ENCODE assay signal across 9 cellular contexts in the genomic region with DNA sequence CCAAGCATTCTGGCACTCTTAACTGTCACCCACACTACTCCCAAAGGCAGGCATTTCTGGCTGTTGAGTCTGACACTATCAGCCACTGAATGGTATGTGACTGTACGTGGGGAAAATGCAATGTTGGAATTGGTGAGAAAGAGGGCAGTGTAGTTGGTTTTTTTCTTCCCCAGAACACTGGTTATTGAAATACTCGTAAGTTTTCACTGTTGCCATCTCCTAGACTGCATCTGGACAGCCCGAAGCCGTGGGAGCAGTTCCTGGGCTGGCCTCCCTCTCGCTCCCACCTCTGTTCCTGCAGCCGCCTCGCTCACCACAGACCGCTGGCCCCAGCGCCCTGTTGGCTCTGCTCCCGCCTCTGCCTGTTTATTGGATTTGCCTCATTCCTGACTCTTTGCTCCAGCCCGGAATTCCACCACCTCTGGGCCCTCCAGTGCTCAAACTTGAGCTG. TPM values are rescaled to one million over a fixed set of nuclear protein-coding genes. Genes with fewer than 3 reads are reported as not detected.
DNase-seq lines count a peak whose midpoint lies in the region; ATAC-seq and TF ChIP-seq lines count a peak whose summit lies in the region.
"Had no signal": no experiment of that assay in that cellular context is flagged by ENCODE, and none has a peak within 500 bp of the region (broad histone marks: within the 10 kb centered on the region; RNA-seq: fewer than 3 reads in every experiment).

No MANE protein-coding gene starts in this region.

- no peaks in the 10 kb centered on the region for H3K4me1 Mint-ChIP-seq in activated CD4-positive, alpha-beta T cell treated with anti-CD3 and anti-CD28 coated beads, Interleukin-2, amount 10 ng/mL, durations not matched to agents 24 days and 14 days
- H3K4me1 Mint-ChIP-seq in activated CD4-positive, alpha-beta T cell treated with anti-CD3 and anti-CD28 coated beads for 36 hours: no peaks in the 10 kb centered on the region

- 56 to 80% (median 72%) methylated on average over 11 of the region's 11 CpGs for WGBS in spleen, 5 donors

- peak; percentile 24 for DNase-seq in activated CD4-positive, alpha-beta T cell treated with anti-CD3 and anti-CD28 coated beads, Interleukin-2, amount 10 ng/mL, durations not matched to agents 24 days and 14 days
- DNase-seq in activated CD4-positive, alpha-beta T cell treated with anti-CD3 and anti-CD28 coated beads for 36 hours: no peak
- DNase-seq in fibroblast of the conjunctiva (ENCODE audit: low read depth) (peak; percentile 17), myocyte (ENCODE audit: low read depth) (peak; percentile 81), vagina (ENCODE audit: extremely low spot score in 2 of 2) (no peak), spleen (no peak)
- DNase-seq in activated CD8-positive, alpha-beta memory T cell treated with anti-CD3 and anti-CD28 coated beads, Interleukin-2, amount 50 U/mL, for 4 hours: no peak
- no peak for DNase-seq in stimulated activated naive CD8-positive, alpha-beta T cell treated with anti-CD3 and anti-CD28 coated beads, Interleukin-15, Interleukin-2, amounts not matched to agents 100 U/mL and 50 U/mL, for 24 hours
- DNase-seq: NCI-H1105 had no signal

- ATAC-seq in activated CD4-positive, alpha-beta T cell treated with anti-CD3 and anti-CD28 coated beads for 36 hours: no peak
- ATAC-seq in stimulated activated naive CD8-positive, alpha-beta T cell treated with anti-CD3 and anti-CD28 coated beads, Interleukin-15, Interleukin-2, amounts not matched to agents 100 U/mL and 50 U/mL, for 24 hours: no peak

- H3K4me3 Mint-ChIP-seq in activated CD4-positive, alpha-beta T cell treated with anti-CD3 and anti-CD28 coated beads, Interleukin-2, amount 10 ng/mL, durations not matched to agents 24 days and 14 days: no peak overlapping the region
- H3K4me3 Mint-ChIP-seq in activated CD4-positive, alpha-beta T cell treated with anti-CD3 and anti-CD28 coated beads for 36 hours: no peak overlapping the region

- H3K27me3 Mint-ChIP-seq in activated CD4-positive, alpha-beta T cell treated with anti-CD3 and anti-CD28 coated beads, Interleukin-2, amount 10 ng/mL, durations not matched to agents 24 days and 14 days: peaks cover 42% of the 10 kb centered on the region
- peaks cover 30% of the 10 kb centered on the region for H3K27me3 Mint-ChIP-seq in activated CD4-positive, alpha-beta T cell treated with anti-CD3 and anti-CD28 coated beads for 36 hours

- H3K36me3 ChIP-seq in vagina (no peaks in the 10 kb centered on the region), spleen (no peaks in the 10 kb centered on the region)

- H3K27ac ChIP-seq in vagina: peak overlapping the region; percentile 4
- H3K27ac ChIP-seq in spleen: peak overlapping the region in 2 of 8 donors; percentile 4 to 11

- H3K27me3 ChIP-seq in vagina: no peaks in the 10 kb centered on the region
- H3K27me3 ChIP-seq in spleen (replicated peaks in 1 of 7): peaks cover 0 to 29% (median 8%) of the 10 kb centered on the region in 7 donors

- H3K4me3 ChIP-seq in vagina (peak overlapping the region in 1 of 2 donors; percentile 2), spleen (no peak overlapping the region)

- no peak overlapping the region for H3K27ac Mint-ChIP-seq in activated CD4-positive, alpha-beta T cell treated with anti-CD3 and anti-CD28 coated beads, Interleukin-2, amount 10 ng/mL, durations not matched to agents 24 days and 14 days
- no peak overlapping the region for H3K27ac Mint-ChIP-seq in activated CD4-positive, alpha-beta T cell treated with anti-CD3 and anti-CD28 coated beads for 36 hours

- CTCF ChIA-PET in activated CD4-positive, alpha-beta T cell treated with anti-CD3 and anti-CD28 coated beads for 36 hours (lab: Charles Lee): no interaction called here

- no peaks in the 10 kb centered on the region for H3K9me3 ChIP-seq in vagina
- no peaks in the 10 kb centered on the region for H3K9me3 ChIP-seq in spleen

- no peaks in the 10 kb centered on the region for H3K36me3 Mint-ChIP-seq in activated CD4-positive, alpha-beta T cell treated with anti-CD3 and anti-CD28 coated beads, Interleukin-2, amount 10 ng/mL, durations not matched to agents 24 days and 14 days (ENCODE audit: low read depth)
- no peaks in the 10 kb centered on the region for H3K36me3 Mint-ChIP-seq in activated CD4-positive, alpha-beta T cell treated with anti-CD3 and anti-CD28 coated beads for 36 hours (ENCODE audit: low read depth)

- H3K4me1 ChIP-seq in vagina (peaks cover 15% of the 10 kb centered on the region), spleen (peaks cover 0 to 9% (median 0%) of the 10 kb centered on the region in 6 donors)

- no peak for TF ChIP-seq POLR2A in vagina (IDR thresholded peaks at IDR 0.05)
- no peak for TF ChIP-seq POLR2A in spleen (IDR thresholded peaks at IDR 0.05)

- intact Hi-C loops in activated CD4-positive, alpha-beta T cell treated with anti-CD3 and anti-CD28 coated beads, Interleukin-2, amount 10 ng/mL, durations not matched to agents 24 days and 14 days (cut with micrococcal nuclease): no loop called here
- intact Hi-C loops in activated CD4-positive, alpha-beta T cell treated with anti-CD3 and anti-CD28 coated beads for 36 hours (cut with DNase I, micrococcal nuclease): loop anchor here in 1 of 2 experiments (5.0 kb wide), 1 partner anchor 318 kb away; no protein-coding TSS in a partner anchor
- intact Hi-C loops in vagina (cut with DNase I) (no loop called here), spleen (cut with DNase I; ENCODE audit: low total_unique reads) (no loop called here)

- H3K9me3 Mint-ChIP-seq in activated CD4-positive, alpha-beta T cell treated with anti-CD3 and anti-CD28 coated beads, Interleukin-2, amount 10 ng/mL, durations not matched to agents 24 days and 14 days: no peaks in the 10 kb centered on the region
- no peaks in the 10 kb centered on the region for H3K9me3 Mint-ChIP-seq in activated CD4-positive, alpha-beta T cell treated with anti-CD3 and anti-CD28 coated beads for 36 hours (ENCODE audit: low read depth)

- TF ChIP-seq CTCF in vagina (IDR thresholded peaks at IDR 0.05) (no peak), spleen (IDR thresholded peaks at IDR 0.05 in 8 of 11, conservative IDR thresholded peaks at IDR 0.05 in 3 of 11) (no peak)

- POLR2A ChIA-PET in activated CD4-positive, alpha-beta T cell treated with anti-CD3 and anti-CD28 coated beads for 36 hours (lab: Charles Lee): no interaction called here

RNA-seq across cellular contexts. Expression of a gene that starts 5.7 kb away (rescaled TPM):
- total RNA-seq in activated CD4-positive, alpha-beta T cell treated with anti-CD3 and anti-CD28 coated beads, Interleukin-2, amount 10 ng/mL, durations not matched to agents 24 days and 14 days: not detected in 2 replicates
- total RNA-seq in activated CD4-positive, alpha-beta T cell treated with anti-CD3 and anti-CD28 coated beads for 36 hours: under 1 TPM; 0.02 to 0.04 TPM
- total RNA-seq in myocyte (17.1 and 19.9 TPM in 2 replicates), vagina (13.0 TPM), spleen (10 to 100 TPM in 6 of 7 donors, 1 to 10 TPM in 1; 7.1 to 25.2 (median 14.4) TPM)
- 9.0 TPM for polyA plus RNA-seq in myocyte (2012)
- polyA plus RNA-seq in spleen: 1 to 10 TPM in 1 of 3 donors, under 1 TPM in 2; 0.55 to 1.5 (median 0.93) TPM

Comparison
In these comparisons a context has a peak if more than half of its experiments do, and no peak if none do; other contexts are left out.
1. DNase-seq: peak in activated CD4-positive, alpha-beta T cell treated with anti-CD3 and anti-CD28 coated beads, Interleukin-2, amount 10 ng/mL, durations not matched to agents 24 days and 14 days (single experiment), fibroblast of the conjunctiva (single experiment) and myocyte (single experiment); none in activated CD4-positive, alpha-beta T cell treated with anti-CD3 and anti-CD28 coated beads for 36 hours (single experiment), vagina (0 of 2), spleen (single experiment), activated CD8-positive, alpha-beta memory T cell treated with anti-CD3 and anti-CD28 coated beads, Interleukin-2, amount 50 U/mL, for 4 hours (single experiment) and stimulated activated naive CD8-positive, alpha-beta T cell treated with anti-CD3 and anti-CD28 coated beads, Interleukin-15, Interleukin-2, amounts not matched to agents 100 U/mL and 50 U/mL, for 24 hours (single experiment).